ENCODE assay signal across 21 cellular contexts in genomic region chr10:43173120-43173519, GRCh38. TPM values are rescaled to one million over a fixed set of nuclear protein-coding genes. Genes with fewer than 3 reads are reported as not detected.
DNase-seq lines count a peak whose midpoint lies in the region; ATAC-seq and TF ChIP-seq lines count a peak whose summit lies in the region.
"Had no signal": no experiment of that assay in that cellular context is flagged by ENCODE, and none has a peak within 500 bp of the region (broad histone marks: within the 10 kb centered on the region; RNA-seq: fewer than 3 reads in every experiment).

No MANE protein-coding gene starts in this region.

- H3K4me3 ChIP-seq in MG63 = no peak overlapping the region
- H3K4me3 ChIP-seq: BLaER1, sigmoid colon, suprapubic skin had no signal

- H3K4me3 Mint-ChIP-seq in activated naive CD8-positive, alpha-beta T cell = no peak overlapping the region
- no peak overlapping the region for H3K4me3 Mint-ChIP-seq in activated naive CD8-positive, alpha-beta T cell treated with anti-CD3 and anti-CD28 coated beads for 36 hours
- no peak overlapping the region for H3K4me3 Mint-ChIP-seq in HFFc6
- H3K4me3 Mint-ChIP-seq in central memory CD8-positive, alpha-beta T cell = no peak overlapping the region
- no peak overlapping the region for H3K4me3 Mint-ChIP-seq in natural killer cell treated with Interleukin-12 subunit alpha and Interleukin-12 subunit beta and Interleukin-15 and Interleukin-18, amount 100 ng/mL, for 72 hours
- H3K4me3 Mint-ChIP-seq: T-helper 2 cell treated with Interferon-gamma antibody and Interleukin-4, amounts not matched to agents 5 μg/mL and 100 μg/mL, for 36 hours had no signal

- peaks cover 25% of the 10 kb centered on the region for H3K36me3 Mint-ChIP-seq in activated naive CD8-positive, alpha-beta T cell
- H3K36me3 Mint-ChIP-seq in activated naive CD8-positive, alpha-beta T cell treated with anti-CD3 and anti-CD28 coated beads for 36 hours = peaks cover 41% of the 10 kb centered on the region
- H3K36me3 Mint-ChIP-seq in HFFc6 (ENCODE audit: low read depth) = peaks cover 25% of the 10 kb centered on the region
- H3K36me3 Mint-ChIP-seq in central memory CD8-positive, alpha-beta T cell (ENCODE audit: insufficient read depth) = peaks cover 43% of the 10 kb centered on the region
- peaks cover 48% of the 10 kb centered on the region for H3K36me3 Mint-ChIP-seq in natural killer cell treated with Interleukin-12 subunit alpha and Interleukin-12 subunit beta and Interleukin-15 and Interleukin-18, amount 100 ng/mL, for 72 hours

- no peak for ATAC-seq in central memory CD8-positive, alpha-beta T cell (replicated peaks; ENCODE audit: extremely low read depth, poor library complexity, severe bottlenecking)
- ATAC-seq in natural killer cell treated with Interleukin-12 subunit alpha and Interleukin-12 subunit beta and Interleukin-15 and Interleukin-18, amount 100 ng/mL, for 72 hours = no peak
- no peak for ATAC-seq in HG03097 (IDR thresholded peaks at IDR 0.05; ENCODE audit: low FRiP score, unreplicated experiment)
- ATAC-seq: HCT116 had no signal

- H3K27ac Mint-ChIP-seq in activated naive CD8-positive, alpha-beta T cell = peak overlapping the region; percentile 1
- no peak overlapping the region for H3K27ac Mint-ChIP-seq in activated naive CD8-positive, alpha-beta T cell treated with anti-CD3 and anti-CD28 coated beads for 36 hours
- peak overlapping the region; percentile 16; the same call in 1 of the 2 replicates for H3K27ac Mint-ChIP-seq in HFFc6
- peak overlapping the region; percentile 79 for H3K27ac Mint-ChIP-seq in central memory CD8-positive, alpha-beta T cell (ENCODE audit: low read depth)
- H3K27ac Mint-ChIP-seq in natural killer cell treated with Interleukin-12 subunit alpha and Interleukin-12 subunit beta and Interleukin-15 and Interleukin-18, amount 100 ng/mL, for 72 hours = peak overlapping the region; percentile 10 to 29
- H3K27ac Mint-ChIP-seq: T-helper 2 cell treated with Interferon-gamma antibody and Interleukin-4, amounts not matched to agents 5 μg/mL and 100 μg/mL, for 36 hours had no signal

- no peaks in the 10 kb centered on the region for H3K27me3 Mint-ChIP-seq in activated naive CD8-positive, alpha-beta T cell
- no peaks in the 10 kb centered on the region for H3K27me3 Mint-ChIP-seq in activated naive CD8-positive, alpha-beta T cell treated with anti-CD3 and anti-CD28 coated beads for 36 hours
- no peaks in the 10 kb centered on the region; the same call in none of the 2 replicates for H3K27me3 Mint-ChIP-seq in HFFc6 (ENCODE audit: insufficient read depth)
- no peaks in the 10 kb centered on the region for H3K27me3 Mint-ChIP-seq in central memory CD8-positive, alpha-beta T cell
- no peaks in the 10 kb centered on the region for H3K27me3 Mint-ChIP-seq in natural killer cell treated with Interleukin-12 subunit alpha and Interleukin-12 subunit beta and Interleukin-15 and Interleukin-18, amount 100 ng/mL, for 72 hours
- H3K27me3 Mint-ChIP-seq: progenitor cell of endocrine pancreas had no signal

- no peak for DNase-seq in activated naive CD8-positive, alpha-beta T cell treated with anti-CD3 and anti-CD28 coated beads for 36 hours
- DNase-seq in HFFc6 (no peak), NCI-H2107 (lab: John Stamatoyannopoulos, UW) (no peak), MG63 (no peak)
- no peak for DNase-seq in central memory CD8-positive, alpha-beta T cell (ENCODE audit: low spot score in 2 of 2)
- DNase-seq in natural killer cell treated with Interleukin-12 subunit alpha and Interleukin-12 subunit beta and Interleukin-15 and Interleukin-18, amount 100 ng/mL, for 72 hours (ENCODE audit: low spot score) = no peak
- DNase-seq: activated CD4-positive, alpha-beta T cell treated with anti-CD3 and anti-CD28 coated beads for 48 hours; activated effector memory CD4-positive, alpha-beta T cell treated with Interleukin-2 at 50 U/mL for 16 hours; NCI-H1105; NCI-H2029; NCI-H226; NCI-H748 treated with DMSO at 0.1 percent for 48 hours; sigmoid colon; stimulated activated naive CD4-positive, alpha-beta T cell had no signal

- H3K36me3 ChIP-seq in MG63 = peaks cover 46% of the 10 kb centered on the region

- peaks cover 8% of the 10 kb centered on the region for H3K4me1 Mint-ChIP-seq in activated naive CD8-positive, alpha-beta T cell (ENCODE audit: low read depth)
- H3K4me1 Mint-ChIP-seq in activated naive CD8-positive, alpha-beta T cell treated with anti-CD3 and anti-CD28 coated beads for 36 hours = peaks cover 7% of the 10 kb centered on the region
- peaks cover 27% of the 10 kb centered on the region for H3K4me1 Mint-ChIP-seq in HFFc6 (ENCODE audit: low read depth)
- H3K4me1 Mint-ChIP-seq in central memory CD8-positive, alpha-beta T cell = peaks cover 34% of the 10 kb centered on the region
- peaks cover 24 to 38% of the 10 kb centered on the region in 2 donors for H3K4me1 Mint-ChIP-seq in natural killer cell treated with Interleukin-12 subunit alpha and Interleukin-12 subunit beta and Interleukin-15 and Interleukin-18, amount 100 ng/mL, for 72 hours (ENCODE audit: low read depth in 2 of 2)

- no peak for TF ChIP-seq CTCF in HFFc6 (IDR thresholded peaks at IDR 0.05)

- no peaks in the 10 kb centered on the region for H3K9me3 ChIP-seq in MG63
- H3K9me3 ChIP-seq: sigmoid colon, suprapubic skin had no signal

- no peaks in the 10 kb centered on the region for H3K27me3 ChIP-seq in MG63
- H3K27me3 ChIP-seq: BLaER1, sigmoid colon, suprapubic skin had no signal

- no peaks in the 10 kb centered on the region for H3K9me3 Mint-ChIP-seq in activated naive CD8-positive, alpha-beta T cell (ENCODE audit: low read depth)
- peaks cover 1% of the 10 kb centered on the region for H3K9me3 Mint-ChIP-seq in activated naive CD8-positive, alpha-beta T cell treated with anti-CD3 and anti-CD28 coated beads for 36 hours
- no peaks in the 10 kb centered on the region for H3K9me3 Mint-ChIP-seq in HFFc6
- H3K9me3 Mint-ChIP-seq in central memory CD8-positive, alpha-beta T cell = no peaks in the 10 kb centered on the region
- no peaks in the 10 kb centered on the region for H3K9me3 Mint-ChIP-seq in natural killer cell treated with Interleukin-12 subunit alpha and Interleukin-12 subunit beta and Interleukin-15 and Interleukin-18, amount 100 ng/mL, for 72 hours
- H3K9me3 Mint-ChIP-seq: T-helper 2 cell treated with Interferon-gamma antibody and Interleukin-4, amounts not matched to agents 5 μg/mL and 100 μg/mL, for 36 hours had no signal

RNA-seq across cellular contexts. Expression of gene CSGALNACT2, which starts 34.9 kb away (rescaled TPM):
- 10 to 100 TPM; 16.2 to 16.8 TPM for total RNA-seq in activated naive CD8-positive, alpha-beta T cell treated with anti-CD3 and anti-CD28 coated beads for 36 hours
- total RNA-seq in HFFc6 (2021; fragmentation: NEBNext Ultra II Directional; extraction: Animal tissue kit (Norgen Biotek cat#: 25700)) = 10 to 100 TPM; 18.0 to 20.8 (median 18.6) TPM
- 10 to 100 TPM; 31.4 to 41.3 TPM for total RNA-seq in natural killer cell treated with Interleukin-12 subunit alpha and Interleukin-12 subunit beta and Interleukin-15 and Interleukin-18, amount 100 ng/mL, for 72 hours
- total RNA-seq in MG63 (2014; rRNA removed; shearing (Covaris generic); ENCODE audit: low replicate concordance) = 10.2 and 23.7 TPM in 2 replicates
